Comparison of ENCODE assay signal across 32 cellular contexts in the genomic region with DNA sequence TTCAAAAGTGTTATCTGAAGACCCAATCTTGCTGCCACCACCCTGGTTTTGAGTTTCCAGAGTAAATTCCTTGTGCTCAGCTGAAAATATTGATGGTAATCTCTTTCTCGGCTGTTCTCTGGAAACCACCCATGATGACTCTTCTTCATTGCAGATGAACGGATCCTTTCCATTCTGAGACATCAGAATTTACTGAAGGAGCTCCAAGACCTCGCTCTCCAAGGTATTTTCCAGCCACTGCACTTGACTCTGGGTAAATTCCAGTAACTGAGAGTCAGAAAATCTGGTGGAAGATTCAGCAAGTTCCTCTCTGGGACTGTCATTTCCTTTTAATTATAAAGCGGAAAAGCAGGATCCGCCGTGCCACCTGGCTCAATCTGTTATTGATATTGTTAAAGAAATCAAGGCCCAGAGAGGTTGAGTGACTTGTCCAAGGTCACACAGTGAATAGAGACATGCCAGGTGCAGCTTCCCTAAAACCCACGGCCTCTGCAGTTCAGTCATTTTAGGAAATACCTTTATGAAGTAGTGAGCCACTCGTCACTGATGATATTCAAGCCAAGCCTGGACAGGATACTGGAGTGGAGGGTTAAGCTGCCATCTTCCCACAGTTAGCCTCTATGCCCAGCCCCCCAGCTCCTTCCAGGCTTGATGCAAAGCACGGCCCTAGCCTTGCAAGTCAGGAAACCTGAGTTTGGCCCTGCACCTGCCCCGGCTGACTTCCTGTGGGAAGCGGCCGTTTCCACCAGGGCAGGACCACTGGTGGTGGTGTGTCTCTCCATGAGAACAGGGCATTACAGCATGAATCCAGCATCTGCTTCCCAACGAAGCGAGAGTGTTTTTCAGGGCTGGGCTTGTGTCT. TPM values are rescaled to one million over a fixed set of nuclear protein-coding genes. Genes with fewer than 3 reads are reported as not detected.
"Had no signal": no experiment of that assay in that cellular context is flagged by ENCODE, and none has a peak within 500 bp of the region (broad histone marks: within the 10 kb centered on the region; RNA-seq: fewer than 3 reads in every experiment).

No MANE protein-coding gene starts in this region.

- DNase-seq: activated CD4-positive, alpha-beta T cell treated with anti-CD3 and anti-CD28 coated beads, Interleukin-2, amount 50 U/mL, for 4 hours; activated CD8-positive, alpha-beta memory T cell treated with anti-CD3 and anti-CD28 coated beads for 24 hours; activated CD8-positive, alpha-beta memory T cell treated with anti-CD3 and anti-CD28 coated beads, Interleukin-2, amount 50 U/mL, for 4 hours; activated T-cell treated with anti-CD3 and anti-CD28 coated beads, Interleukin-2, amount 50 U/mL, for 24 hours; brain microvascular endothelial cell; central memory CD4-positive, alpha-beta T cell; heart right ventricle; naive thymus-derived CD8-positive, alpha-beta T cell; retina; sigmoid colon; stimulated activated CD4-positive, alpha-beta T cell treated with anti-CD3 and anti-CD28 coated beads, Interleukin-15, amount 100 ng/mL, for 24 hours; stimulated activated CD4-positive, alpha-beta T cell treated with anti-CD3 and anti-CD28 coated beads, Interleukin-2, amount 100 ng/mL, for 48 hours; stimulated activated CD8-positive, alpha-beta memory T cell treated with anti-CD3 and anti-CD28 coated beads, Interleukin-4, amount 100 ng/mL, for 48 hours; stimulated activated naive B cell treated with anti-CD40 and anti-IgM and Interleukin-4, amounts not matched to agents 10 μg/mL and 1 μg/mL and 100 μg/mL, for 72 hours; T-helper 1 cell; T-helper 9 cell had no signal

- H3K4me3 Mint-ChIP-seq: activated T-cell treated with anti-CD3 and anti-CD28 coated beads, Interleukin-2, amount 50 U/mL, for 24 hours; activated T-helper 17 cell treated with anti-CD3 and anti-CD28 coated beads, Interleukin-2, amount 50 U/mL, for 72 hours; mesothelial cell of epicardium; naive thymus-derived CD8-positive, alpha-beta T cell; stimulated activated naive B cell treated with anti-CD40 and anti-IgM and Interleukin-4, amounts not matched to agents 10 μg/mL and 1 μg/mL and 100 μg/mL, for 72 hours; WTC11 had no signal

- H3K27ac ChIP-seq: ascending aorta, brain microvascular endothelial cell, heart right ventricle, left lung, sigmoid colon, thoracic aorta had no signal

- H3K4me3 ChIP-seq: ascending aorta, heart right ventricle, left lung, lung, sigmoid colon, smooth muscle cell, thoracic aorta had no signal

- H3K4me1 Mint-ChIP-seq: activated T-helper 17 cell treated with anti-CD3 and anti-CD28 coated beads, Interleukin-2, amount 50 U/mL, for 72 hours had no signal

- FAIRE-seq: colon had no signal

- H3K9me3 ChIP-seq: ascending aorta, left lung, sigmoid colon, thoracic aorta had no signal

- H3K36me3 Mint-ChIP-seq: mesothelial cell of epicardium, WTC11 had no signal

- ATAC-seq: activated naive CD4-positive, alpha-beta T cell treated with anti-CD3 and anti-CD28 coated beads, Interleukin-2, amount 50 U/mL, for 72 hours; activated T-helper 17 cell treated with anti-CD3 and anti-CD28 coated beads, Interleukin-2, amount 50 U/mL, for 72 hours; heart right ventricle; left lung; naive thymus-derived CD8-positive, alpha-beta T cell; stimulated activated naive B cell treated with anti-CD40 and anti-IgM and Interleukin-4, amounts not matched to agents 10 μg/mL and 1 μg/mL and 100 μg/mL, for 72 hours; WTC11 had no signal

- H3K36me3 ChIP-seq: ascending aorta, brain microvascular endothelial cell, heart right ventricle, left lung, thoracic aorta had no signal

- H3K27ac Mint-ChIP-seq: activated naive CD4-positive, alpha-beta T cell treated with anti-CD3 and anti-CD28 coated beads, Interleukin-2, amount 50 U/mL, for 72 hours; activated T-cell treated with anti-CD3 and anti-CD28 coated beads, Interleukin-2, amount 50 U/mL, for 24 hours; activated T-helper 17 cell treated with anti-CD3 and anti-CD28 coated beads, Interleukin-2, amount 50 U/mL, for 72 hours; mesothelial cell of epicardium; naive thymus-derived CD8-positive, alpha-beta T cell; progenitor cell of endocrine pancreas; stimulated activated naive B cell treated with anti-CD40 and anti-IgM and Interleukin-4, amounts not matched to agents 10 μg/mL and 1 μg/mL and 100 μg/mL, for 72 hours; WTC11 had no signal

- H3K27me3 ChIP-seq: ascending aorta had no signal

- H3K4me1 ChIP-seq: ascending aorta had no signal

- H3K9me3 Mint-ChIP-seq: activated T-cell treated with anti-CD3 and anti-CD28 coated beads, Interleukin-2, amount 50 U/mL, for 24 hours; activated T-helper 17 cell treated with anti-CD3 and anti-CD28 coated beads, Interleukin-2, amount 50 U/mL, for 72 hours; mesothelial cell of epicardium; stimulated activated naive B cell treated with anti-CD40 and anti-IgM and Interleukin-4, amounts not matched to agents 10 μg/mL and 1 μg/mL and 100 μg/mL, for 72 hours; WTC11 had no signal

RNA-seq across cellular contexts. Expression of a gene that starts 4.7 kb away (rescaled TPM):
- total RNA-seq: activated naive CD4-positive, alpha-beta T cell treated with anti-CD3 and anti-CD28 coated beads, Interleukin-2, amount 50 U/mL, for 72 hours; activated T-helper 17 cell treated with anti-CD3 and anti-CD28 coated beads, Interleukin-2, amount 50 U/mL, for 72 hours; epithelial cell of proximal tubule; fibroblast of villous mesenchyme; heart right ventricle; kidney epithelial cell; mesothelial cell of epicardium; naive thymus-derived CD8-positive, alpha-beta T cell; osteoblast; smooth muscle cell; thoracic aorta; ureter had no signal
- polyA plus RNA-seq: smooth muscle cell had no signal
